ENCODE assay signal across 1 cellular context in genomic region chr12:114623737-114624136, GRCh38.
TF ChIP-seq lines count a peak whose summit lies in the region.

No MANE protein-coding gene starts in this region.

TF ChIP-seq in SK-N-SH treated with all-trans-retinoic acid at 6 μM for 48 hours, 23 proteins besides CTCF, POLR2A, EP300 and RAD21 (continued from another document):
- TF ChIP-seq, protein P1, sequence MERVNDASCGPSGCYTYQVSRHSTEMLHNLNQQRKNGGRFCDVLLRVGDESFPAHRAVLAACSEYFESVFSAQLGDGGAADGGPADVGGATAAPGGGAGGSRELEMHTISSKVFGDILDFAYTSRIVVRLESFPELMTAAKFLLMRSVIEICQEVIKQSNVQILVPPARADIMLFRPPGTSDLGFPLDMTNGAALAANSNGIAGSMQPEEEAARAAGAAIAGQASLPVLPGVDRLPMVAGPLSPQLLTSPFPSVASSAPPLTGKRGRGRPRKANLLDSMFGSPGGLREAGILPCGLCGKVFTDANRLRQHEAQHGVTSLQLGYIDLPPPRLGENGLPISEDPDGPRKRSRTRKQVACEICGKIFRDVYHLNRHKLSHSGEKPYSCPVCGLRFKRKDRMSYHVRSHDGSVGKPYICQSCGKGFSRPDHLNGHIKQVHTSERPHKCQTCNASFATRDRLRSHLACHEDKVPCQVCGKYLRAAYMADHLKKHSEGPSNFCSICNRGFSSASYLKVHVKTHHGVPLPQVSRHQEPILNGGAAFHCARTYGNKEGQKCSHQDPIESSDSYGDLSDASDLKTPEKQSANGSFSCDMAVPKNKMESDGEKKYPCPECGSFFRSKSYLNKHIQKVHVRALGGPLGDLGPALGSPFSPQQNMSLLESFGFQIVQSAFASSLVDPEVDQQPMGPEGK (CRISPR knock-in tag; IDR thresholded peaks at IDR 0.05; ENCODE audit: borderline replicate concordance): no peak
- no peak for TF ChIP-seq TOX (CRISPR knock-in tag; IDR thresholded peaks at IDR 0.05; ENCODE audit: borderline replicate concordance)
- no peak for TF ChIP-seq RARB (CRISPR knock-in tag; IDR thresholded peaks at IDR 0.05)
- no peak for TF ChIP-seq ZFP30 (CRISPR knock-in tag; IDR thresholded peaks at IDR 0.05)
